13 cellular contexts compared by ENCODE assay signal in the genomic region with DNA sequence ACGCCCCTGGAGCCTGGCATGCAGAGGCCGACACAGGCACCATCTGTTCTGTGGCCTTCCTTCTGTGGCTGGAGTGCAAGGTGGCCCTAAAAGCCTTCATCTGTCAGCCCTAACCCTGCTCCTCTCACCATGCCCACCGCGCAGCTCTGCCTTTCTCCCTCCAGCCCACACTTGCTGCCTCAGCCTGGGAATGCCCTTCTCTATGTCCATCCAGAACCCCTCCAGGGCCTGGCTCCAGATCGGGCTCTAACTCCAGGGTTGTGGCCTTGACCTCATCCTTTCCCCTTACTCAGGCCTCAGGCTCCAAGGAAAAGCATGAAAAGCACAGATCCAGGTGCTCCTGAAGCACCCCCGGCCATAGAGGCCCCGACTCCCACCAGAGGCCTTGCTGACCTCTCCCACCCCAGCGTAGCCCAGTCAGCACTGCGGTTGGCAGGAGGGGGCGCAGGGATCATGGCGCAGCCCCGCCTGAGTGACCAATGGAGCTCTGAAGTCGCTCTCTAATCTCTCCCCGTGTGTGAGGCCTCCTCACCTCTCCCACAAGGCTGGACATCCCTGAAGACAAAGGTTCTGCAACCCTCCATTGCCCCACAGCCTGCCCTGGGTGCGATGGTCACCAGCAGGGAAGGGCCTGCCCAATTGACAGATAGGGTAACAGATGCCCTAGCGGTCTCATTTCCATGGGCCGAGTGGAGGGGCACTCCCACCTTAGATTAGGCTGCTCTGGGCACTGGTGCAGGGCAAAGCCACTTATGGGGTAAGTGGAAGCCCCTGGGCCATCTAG. TPM values are rescaled to one million over a fixed set of nuclear protein-coding genes. Genes with fewer than 3 reads are reported as not detected.
A peak's percentile ranks its signal among the peaks of the same experiment; 100 is the strongest.
DNase-seq lines count a peak whose midpoint lies in the region; ATAC-seq and TF ChIP-seq lines count a peak whose summit lies in the region.
"Had no signal": no experiment of that assay in that cellular context is flagged by ENCODE, and none has a peak within 500 bp of the region (broad histone marks: within the 10 kb centered on the region; RNA-seq: fewer than 3 reads in every experiment).

No MANE protein-coding gene starts in this region.

- DNase-seq in adipocyte (ENCODE audit: low read depth): no peak
- DNase-seq in hepatocyte (ENCODE audit: low spot score): no peak
- DNase-seq in sigmoid colon: peak; percentile 66
- DNase-seq in SW 1271 (lab: John Stamatoyannopoulos, UW): no peak
- no peak for DNase-seq in dedifferentiated amniotic fluid mesenchymal stem cell (ENCODE audit: extremely low spot score)
- DNase-seq: activated B cell treated with CpG ODN at 0.5 μM for 24 hours; activated T-cell treated with anti-CD3 and anti-CD28 coated beads, Interleukin-2, amount 50 U/mL, for 1 hour; central memory CD4-positive, alpha-beta T cell; occipital lobe; SHP77 treated with DMSO at 0.1 percent for 48 hours had no signal

- TF ChIP-seq EP300 in sigmoid colon (IDR thresholded peaks at IDR 0.05): no peak

- WGBS in hepatocyte (ENCODE audit: low lambda C conversion rate, missing lambda C conversion rate): 90% methylated on average over 17 of the region's 17 CpGs
- 89 to 91% methylated on average over 17 of the region's 17 CpGs for WGBS in sigmoid colon, 2 donors

- H3K27ac ChIP-seq in ACC112 (ENCODE audit: low read depth, low read length) (peak overlapping the region; percentile 96), hepatocyte (peak overlapping the region; percentile 93), sigmoid colon (peak overlapping the region in 3 of 4 donors; percentile 98 to 100 (median 99))

- H3K4me2 ChIP-seq in hepatocyte: peak overlapping the region; percentile 66

- H2AFZ ChIP-seq in ACC112 (ENCODE audit: low read length, unreplicated experiment) (no peak overlapping the region), hepatocyte (no peak overlapping the region)

- no peaks in the 10 kb centered on the region for H3K9me3 ChIP-seq in adipocyte (ENCODE audit: control insufficient read depth, low read length)
- no peaks in the 10 kb centered on the region for H3K9me3 ChIP-seq in hepatocyte (ENCODE audit: low read depth)
- H3K9me3 ChIP-seq in sigmoid colon: no peaks in the 10 kb centered on the region

- no peaks in the 10 kb centered on the region for H3K9me2 ChIP-seq in hepatocyte (replicated peaks; ENCODE audit: insufficient read depth)

- intact Hi-C loops in sigmoid colon (cut with DNase I): no loop called here

- H3K79me2 ChIP-seq in ACC112 (ENCODE audit: control insufficient read depth, insufficient read depth, low read length, unreplicated experiment) (peaks cover 60% of the 10 kb centered on the region), hepatocyte (peaks cover 84% of the 10 kb centered on the region)

- H3K27me3 ChIP-seq in ACC112 (ENCODE audit: insufficient read depth, low read length): no peaks in the 10 kb centered on the region
- no peaks in the 10 kb centered on the region for H3K27me3 ChIP-seq in adipocyte (replicated peaks; ENCODE audit: control insufficient read depth, insufficient read depth, low read length)
- no peaks in the 10 kb centered on the region for H3K27me3 ChIP-seq in hepatocyte
- no peaks in the 10 kb centered on the region for H3K27me3 ChIP-seq in sigmoid colon

- TF ChIP-seq CTCF in hepatocyte (IDR thresholded peaks at IDR 0.05; ENCODE audit: poor library complexity): no peak
- TF ChIP-seq CTCF in sigmoid colon (IDR thresholded peaks at IDR 0.05): no peak

- peak overlapping the region; percentile 95 for H3K9ac ChIP-seq in adipocyte (ENCODE audit: low read length)

- H3K4me3 ChIP-seq in ACC112 (ENCODE audit: low read depth, low read length) (no peak overlapping the region), adipocyte (ENCODE audit: low read length) (peak overlapping the region; percentile 25), hepatocyte (no peak overlapping the region), sigmoid colon (peak overlapping the region in 2 of 4 donors; percentile 5 to 15)

- TF ChIP-seq POLR2A in sigmoid colon (IDR thresholded peaks at IDR 0.05): no peak

- H3K36me3 ChIP-seq in ACC112 (ENCODE audit: insufficient read depth, low read length): no peaks in the 10 kb centered on the region
- peaks cover 47% of the 10 kb centered on the region for H3K36me3 ChIP-seq in adipocyte (ENCODE audit: control insufficient read depth, insufficient read depth, low read length, severe bottlenecking)
- H3K36me3 ChIP-seq in hepatocyte (replicated peaks; ENCODE audit: insufficient read depth, low read depth): no peaks in the 10 kb centered on the region
- H3K36me3 ChIP-seq in sigmoid colon: peaks cover 0 to 20% (median 2%) of the 10 kb centered on the region in 4 donors

- ATAC-seq in GM18517 (IDR thresholded peaks at IDR 0.05; ENCODE audit: unreplicated experiment) (no peak), HG03108 (IDR thresholded peaks at IDR 0.05; ENCODE audit: unreplicated experiment) (no peak)

- H3K4me1 ChIP-seq in ACC112 (ENCODE audit: control insufficient read depth, insufficient read depth, low read length, unreplicated experiment): peaks cover 80% of the 10 kb centered on the region
- H3K4me1 ChIP-seq in adipocyte (ENCODE audit: control insufficient read depth, insufficient read depth, low read length): peaks cover 96% of the 10 kb centered on the region
- H3K4me1 ChIP-seq in hepatocyte (ENCODE audit: insufficient read depth): peaks cover 57% of the 10 kb centered on the region
- H3K4me1 ChIP-seq in sigmoid colon: peaks cover 0 to 100% (median 100%) of the 10 kb centered on the region in 4 donors

- peaks cover 31% of the 10 kb centered on the region for H4K20me1 ChIP-seq in hepatocyte (ENCODE audit: insufficient read depth, poor library complexity, severe bottlenecking)

RNA-seq across cellular contexts. Expression of gene ZCCHC24, which starts 9.2 kb away (rescaled TPM):
- 18.3 and 20.1 TPM in 2 replicates for total RNA-seq in hepatocyte
- polyA plus RNA-seq in hepatocyte: 14.5 and 20.6 TPM in 2 replicates
- total RNA-seq in sigmoid colon: 100 to 1,000 TPM in 3 of 4 donors, 10 to 100 TPM in 1; 82.6 to 141 (median 121) TPM
- polyA plus RNA-seq in sigmoid colon: 10 to 100 TPM in 2 of 3 donors, 1 to 10 TPM in 1; 7.6 to 31.2 (median 21.1) TPM
